1 cellular context compared by ENCODE assay signal in the genomic region with DNA sequence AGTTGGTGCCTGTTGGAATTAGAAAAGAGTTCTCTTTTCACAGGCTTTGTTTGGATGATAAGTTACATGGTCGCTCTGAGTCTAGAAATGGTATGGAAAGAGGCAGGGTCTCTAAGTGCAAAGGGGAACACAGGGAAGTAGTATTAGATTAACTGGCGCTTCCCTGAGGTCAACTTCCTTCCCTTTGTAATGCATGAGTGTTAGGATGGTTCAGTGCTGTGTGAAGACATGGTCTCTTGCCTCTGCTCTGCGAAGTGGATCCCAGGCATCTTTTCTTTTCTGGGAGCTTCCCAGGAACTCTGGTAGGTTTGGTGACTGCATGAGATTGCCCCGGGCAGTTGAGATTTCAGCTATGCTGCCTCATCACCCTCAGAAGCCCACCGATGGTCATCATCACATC.
TF ChIP-seq lines count a peak whose summit lies in the region.

No MANE protein-coding gene starts in this region.

TF ChIP-seq in WTC11, 78 proteins besides CTCF, POLR2A, EP300 and RAD21 (continued from another document):
- TF ChIP-seq, protein P1, sequence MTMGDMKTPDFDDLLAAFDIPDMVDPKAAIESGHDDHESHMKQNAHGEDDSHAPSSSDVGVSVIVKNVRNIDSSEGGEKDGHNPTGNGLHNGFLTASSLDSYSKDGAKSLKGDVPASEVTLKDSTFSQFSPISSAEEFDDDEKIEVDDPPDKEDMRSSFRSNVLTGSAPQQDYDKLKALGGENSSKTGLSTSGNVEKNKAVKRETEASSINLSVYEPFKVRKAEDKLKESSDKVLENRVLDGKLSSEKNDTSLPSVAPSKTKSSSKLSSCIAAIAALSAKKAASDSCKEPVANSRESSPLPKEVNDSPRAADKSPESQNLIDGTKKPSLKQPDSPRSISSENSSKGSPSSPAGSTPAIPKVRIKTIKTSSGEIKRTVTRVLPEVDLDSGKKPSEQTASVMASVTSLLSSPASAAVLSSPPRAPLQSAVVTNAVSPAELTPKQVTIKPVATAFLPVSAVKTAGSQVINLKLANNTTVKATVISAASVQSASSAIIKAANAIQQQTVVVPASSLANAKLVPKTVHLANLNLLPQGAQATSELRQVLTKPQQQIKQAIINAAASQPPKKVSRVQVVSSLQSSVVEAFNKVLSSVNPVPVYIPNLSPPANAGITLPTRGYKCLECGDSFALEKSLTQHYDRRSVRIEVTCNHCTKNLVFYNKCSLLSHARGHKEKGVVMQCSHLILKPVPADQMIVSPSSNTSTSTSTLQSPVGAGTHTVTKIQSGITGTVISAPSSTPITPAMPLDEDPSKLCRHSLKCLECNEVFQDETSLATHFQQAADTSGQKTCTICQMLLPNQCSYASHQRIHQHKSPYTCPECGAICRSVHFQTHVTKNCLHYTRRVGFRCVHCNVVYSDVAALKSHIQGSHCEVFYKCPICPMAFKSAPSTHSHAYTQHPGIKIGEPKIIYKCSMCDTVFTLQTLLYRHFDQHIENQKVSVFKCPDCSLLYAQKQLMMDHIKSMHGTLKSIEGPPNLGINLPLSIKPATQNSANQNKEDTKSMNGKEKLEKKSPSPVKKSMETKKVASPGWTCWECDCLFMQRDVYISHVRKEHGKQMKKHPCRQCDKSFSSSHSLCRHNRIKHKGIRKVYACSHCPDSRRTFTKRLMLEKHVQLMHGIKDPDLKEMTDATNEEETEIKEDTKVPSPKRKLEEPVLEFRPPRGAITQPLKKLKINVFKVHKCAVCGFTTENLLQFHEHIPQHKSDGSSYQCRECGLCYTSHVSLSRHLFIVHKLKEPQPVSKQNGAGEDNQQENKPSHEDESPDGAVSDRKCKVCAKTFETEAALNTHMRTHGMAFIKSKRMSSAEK (CRISPR knock-in tag; IDR thresholded peaks at IDR 0.05; ENCODE audit: borderline replicate concordance) = no peak
- TF ChIP-seq NR1H2 (CRISPR knock-in tag; IDR thresholded peaks at IDR 0.05) (no peak), NR3C1 (CRISPR knock-in tag; conservative IDR thresholded peaks at IDR 0.05; ENCODE audit: low read depth) (no peak), SOX15 (CRISPR knock-in tag; IDR thresholded peaks at IDR 0.05) (no peak), ZNF138 (CRISPR knock-in tag; conservative IDR thresholded peaks at IDR 0.05) (no peak), ZNF232 (CRISPR knock-in tag; IDR thresholded peaks at IDR 0.05) (no peak), NFE2L1 (CRISPR knock-in tag; IDR thresholded peaks at IDR 0.05) (no peak), ZNF263 (CRISPR knock-in tag; IDR thresholded peaks at IDR 0.05; ENCODE audit: low read depth) (no peak), JAZF1 (CRISPR knock-in tag; IDR thresholded peaks at IDR 0.05) (no peak), FOXJ3 (CRISPR knock-in tag; IDR thresholded peaks at IDR 0.05; ENCODE audit: borderline replicate concordance) (no peak), CREM (CRISPR knock-in tag; IDR thresholded peaks at IDR 0.05) (no peak)
- TF ChIP-seq, protein P2, sequence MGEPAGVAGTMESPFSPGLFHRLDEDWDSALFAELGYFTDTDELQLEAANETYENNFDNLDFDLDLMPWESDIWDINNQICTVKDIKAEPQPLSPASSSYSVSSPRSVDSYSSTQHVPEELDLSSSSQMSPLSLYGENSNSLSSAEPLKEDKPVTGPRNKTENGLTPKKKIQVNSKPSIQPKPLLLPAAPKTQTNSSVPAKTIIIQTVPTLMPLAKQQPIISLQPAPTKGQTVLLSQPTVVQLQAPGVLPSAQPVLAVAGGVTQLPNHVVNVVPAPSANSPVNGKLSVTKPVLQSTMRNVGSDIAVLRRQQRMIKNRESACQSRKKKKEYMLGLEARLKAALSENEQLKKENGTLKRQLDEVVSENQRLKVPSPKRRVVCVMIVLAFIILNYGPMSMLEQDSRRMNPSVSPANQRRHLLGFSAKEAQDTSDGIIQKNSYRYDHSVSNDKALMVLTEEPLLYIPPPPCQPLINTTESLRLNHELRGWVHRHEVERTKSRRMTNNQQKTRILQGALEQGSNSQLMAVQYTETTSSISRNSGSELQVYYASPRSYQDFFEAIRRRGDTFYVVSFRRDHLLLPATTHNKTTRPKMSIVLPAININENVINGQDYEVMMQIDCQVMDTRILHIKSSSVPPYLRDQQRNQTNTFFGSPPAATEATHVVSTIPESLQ (CRISPR knock-in tag; IDR thresholded peaks at IDR 0.05) = no peak
- TF ChIP-seq, protein P3, sequence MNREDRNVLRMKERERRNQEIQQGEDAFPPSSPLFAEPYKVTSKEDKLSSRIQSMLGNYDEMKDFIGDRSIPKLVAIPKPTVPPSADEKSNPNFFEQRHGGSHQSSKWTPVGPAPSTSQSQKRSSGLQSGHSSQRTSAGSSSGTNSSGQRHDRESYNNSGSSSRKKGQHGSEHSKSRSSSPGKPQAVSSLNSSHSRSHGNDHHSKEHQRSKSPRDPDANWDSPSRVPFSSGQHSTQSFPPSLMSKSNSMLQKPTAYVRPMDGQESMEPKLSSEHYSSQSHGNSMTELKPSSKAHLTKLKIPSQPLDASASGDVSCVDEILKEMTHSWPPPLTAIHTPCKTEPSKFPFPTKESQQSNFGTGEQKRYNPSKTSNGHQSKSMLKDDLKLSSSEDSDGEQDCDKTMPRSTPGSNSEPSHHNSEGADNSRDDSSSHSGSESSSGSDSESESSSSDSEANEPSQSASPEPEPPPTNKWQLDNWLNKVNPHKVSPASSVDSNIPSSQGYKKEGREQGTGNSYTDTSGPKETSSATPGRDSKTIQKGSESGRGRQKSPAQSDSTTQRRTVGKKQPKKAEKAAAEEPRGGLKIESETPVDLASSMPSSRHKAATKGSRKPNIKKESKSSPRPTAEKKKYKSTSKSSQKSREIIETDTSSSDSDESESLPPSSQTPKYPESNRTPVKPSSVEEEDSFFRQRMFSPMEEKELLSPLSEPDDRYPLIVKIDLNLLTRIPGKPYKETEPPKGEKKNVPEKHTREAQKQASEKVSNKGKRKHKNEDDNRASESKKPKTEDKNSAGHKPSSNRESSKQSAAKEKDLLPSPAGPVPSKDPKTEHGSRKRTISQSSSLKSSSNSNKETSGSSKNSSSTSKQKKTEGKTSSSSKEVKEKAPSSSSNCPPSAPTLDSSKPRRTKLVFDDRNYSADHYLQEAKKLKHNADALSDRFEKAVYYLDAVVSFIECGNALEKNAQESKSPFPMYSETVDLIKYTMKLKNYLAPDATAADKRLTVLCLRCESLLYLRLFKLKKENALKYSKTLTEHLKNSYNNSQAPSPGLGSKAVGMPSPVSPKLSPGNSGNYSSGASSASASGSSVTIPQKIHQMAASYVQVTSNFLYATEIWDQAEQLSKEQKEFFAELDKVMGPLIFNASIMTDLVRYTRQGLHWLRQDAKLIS (CRISPR knock-in tag; IDR thresholded peaks at IDR 0.05; ENCODE audit: borderline replicate concordance) = no peak
- TF ChIP-seq, protein P4, sequence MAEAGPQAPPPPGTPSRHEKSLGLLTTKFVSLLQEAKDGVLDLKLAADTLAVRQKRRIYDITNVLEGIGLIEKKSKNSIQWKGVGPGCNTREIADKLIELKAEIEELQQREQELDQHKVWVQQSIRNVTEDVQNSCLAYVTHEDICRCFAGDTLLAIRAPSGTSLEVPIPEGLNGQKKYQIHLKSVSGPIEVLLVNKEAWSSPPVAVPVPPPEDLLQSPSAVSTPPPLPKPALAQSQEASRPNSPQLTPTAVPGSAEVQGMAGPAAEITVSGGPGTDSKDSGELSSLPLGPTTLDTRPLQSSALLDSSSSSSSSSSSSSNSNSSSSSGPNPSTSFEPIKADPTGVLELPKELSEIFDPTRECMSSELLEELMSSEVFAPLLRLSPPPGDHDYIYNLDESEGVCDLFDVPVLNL (CRISPR knock-in tag; IDR thresholded peaks at IDR 0.05; ENCODE audit: borderline replicate concordance, low read depth) = no peak
- TF ChIP-seq, protein P5, sequence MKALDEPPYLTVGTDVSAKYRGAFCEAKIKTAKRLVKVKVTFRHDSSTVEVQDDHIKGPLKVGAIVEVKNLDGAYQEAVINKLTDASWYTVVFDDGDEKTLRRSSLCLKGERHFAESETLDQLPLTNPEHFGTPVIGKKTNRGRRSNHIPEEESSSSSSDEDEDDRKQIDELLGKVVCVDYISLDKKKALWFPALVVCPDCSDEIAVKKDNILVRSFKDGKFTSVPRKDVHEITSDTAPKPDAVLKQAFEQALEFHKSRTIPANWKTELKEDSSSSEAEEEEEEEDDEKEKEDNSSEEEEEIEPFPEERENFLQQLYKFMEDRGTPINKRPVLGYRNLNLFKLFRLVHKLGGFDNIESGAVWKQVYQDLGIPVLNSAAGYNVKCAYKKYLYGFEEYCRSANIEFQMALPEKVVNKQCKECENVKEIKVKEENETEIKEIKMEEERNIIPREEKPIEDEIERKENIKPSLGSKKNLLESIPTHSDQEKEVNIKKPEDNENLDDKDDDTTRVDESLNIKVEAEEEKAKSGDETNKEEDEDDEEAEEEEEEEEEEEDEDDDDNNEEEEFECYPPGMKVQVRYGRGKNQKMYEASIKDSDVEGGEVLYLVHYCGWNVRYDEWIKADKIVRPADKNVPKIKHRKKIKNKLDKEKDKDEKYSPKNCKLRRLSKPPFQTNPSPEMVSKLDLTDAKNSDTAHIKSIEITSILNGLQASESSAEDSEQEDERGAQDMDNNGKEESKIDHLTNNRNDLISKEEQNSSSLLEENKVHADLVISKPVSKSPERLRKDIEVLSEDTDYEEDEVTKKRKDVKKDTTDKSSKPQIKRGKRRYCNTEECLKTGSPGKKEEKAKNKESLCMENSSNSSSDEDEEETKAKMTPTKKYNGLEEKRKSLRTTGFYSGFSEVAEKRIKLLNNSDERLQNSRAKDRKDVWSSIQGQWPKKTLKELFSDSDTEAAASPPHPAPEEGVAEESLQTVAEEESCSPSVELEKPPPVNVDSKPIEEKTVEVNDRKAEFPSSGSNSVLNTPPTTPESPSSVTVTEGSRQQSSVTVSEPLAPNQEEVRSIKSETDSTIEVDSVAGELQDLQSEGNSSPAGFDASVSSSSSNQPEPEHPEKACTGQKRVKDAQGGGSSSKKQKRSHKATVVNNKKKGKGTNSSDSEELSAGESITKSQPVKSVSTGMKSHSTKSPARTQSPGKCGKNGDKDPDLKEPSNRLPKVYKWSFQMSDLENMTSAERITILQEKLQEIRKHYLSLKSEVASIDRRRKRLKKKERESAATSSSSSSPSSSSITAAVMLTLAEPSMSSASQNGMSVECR (CRISPR knock-in tag; IDR thresholded peaks at IDR 0.05; ENCODE audit: borderline replicate concordance) = no peak
- TF ChIP-seq, protein P6, sequence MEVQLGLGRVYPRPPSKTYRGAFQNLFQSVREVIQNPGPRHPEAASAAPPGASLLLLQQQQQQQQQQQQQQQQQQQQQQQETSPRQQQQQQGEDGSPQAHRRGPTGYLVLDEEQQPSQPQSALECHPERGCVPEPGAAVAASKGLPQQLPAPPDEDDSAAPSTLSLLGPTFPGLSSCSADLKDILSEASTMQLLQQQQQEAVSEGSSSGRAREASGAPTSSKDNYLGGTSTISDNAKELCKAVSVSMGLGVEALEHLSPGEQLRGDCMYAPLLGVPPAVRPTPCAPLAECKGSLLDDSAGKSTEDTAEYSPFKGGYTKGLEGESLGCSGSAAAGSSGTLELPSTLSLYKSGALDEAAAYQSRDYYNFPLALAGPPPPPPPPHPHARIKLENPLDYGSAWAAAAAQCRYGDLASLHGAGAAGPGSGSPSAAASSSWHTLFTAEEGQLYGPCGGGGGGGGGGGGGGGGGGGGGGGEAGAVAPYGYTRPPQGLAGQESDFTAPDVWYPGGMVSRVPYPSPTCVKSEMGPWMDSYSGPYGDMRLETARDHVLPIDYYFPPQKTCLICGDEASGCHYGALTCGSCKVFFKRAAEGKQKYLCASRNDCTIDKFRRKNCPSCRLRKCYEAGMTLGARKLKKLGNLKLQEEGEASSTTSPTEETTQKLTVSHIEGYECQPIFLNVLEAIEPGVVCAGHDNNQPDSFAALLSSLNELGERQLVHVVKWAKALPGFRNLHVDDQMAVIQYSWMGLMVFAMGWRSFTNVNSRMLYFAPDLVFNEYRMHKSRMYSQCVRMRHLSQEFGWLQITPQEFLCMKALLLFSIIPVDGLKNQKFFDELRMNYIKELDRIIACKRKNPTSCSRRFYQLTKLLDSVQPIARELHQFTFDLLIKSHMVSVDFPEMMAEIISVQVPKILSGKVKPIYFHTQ (CRISPR knock-in tag; IDR thresholded peaks at IDR 0.05) = no peak
